Comparison of ENCODE assay signal across 13 cellular contexts in the genomic region with DNA sequence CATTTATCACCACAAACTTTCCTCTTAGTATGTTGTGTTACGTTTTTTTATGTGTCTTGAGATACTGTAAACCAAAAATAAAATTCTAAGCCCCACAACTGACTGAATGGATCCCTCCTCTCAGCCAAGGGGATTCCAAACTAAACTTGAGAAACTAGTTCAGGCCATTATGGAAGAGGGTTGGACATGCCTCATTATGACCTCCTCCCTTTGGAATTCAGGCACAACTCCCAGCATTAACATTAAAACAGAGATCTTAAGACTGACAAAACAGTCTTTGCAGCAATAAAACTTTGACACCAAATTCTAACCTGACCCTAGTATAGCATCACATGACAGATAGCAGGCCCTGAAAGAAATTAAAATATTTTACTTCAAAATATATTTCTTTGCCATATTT. TPM values are rescaled to one million over a fixed set of nuclear protein-coding genes. Genes with fewer than 3 reads are reported as not detected.
DNase-seq lines count a peak whose midpoint lies in the region; FAIRE-seq and TF ChIP-seq lines count a peak whose summit lies in the region.
"Had no signal": no experiment of that assay in that cellular context is flagged by ENCODE, and none has a peak within 500 bp of the region (broad histone marks: within the 10 kb centered on the region; RNA-seq: fewer than 3 reads in every experiment).

No MANE protein-coding gene starts in this region.

- no peak for TF ChIP-seq POLR2A in uterus (IDR thresholded peaks at IDR 0.05)

- H3K36me3 Mint-ChIP-seq in endodermal cell (ENCODE audit: low read depth), result peaks cover 2% of the 10 kb centered on the region
- H3K36me3 Mint-ChIP-seq: CD4-positive, alpha-beta memory T cell had no signal

- CTCF ChIA-PET in OCI-LY7 (lab: Charles Lee; ENCODE audit: unreplicated experiment), result no interaction called here

- H2AFZ ChIP-seq in OCI-LY7 (ENCODE audit: low read length), result no peak overlapping the region

- no peaks in the 10 kb centered on the region for H3K27me3 ChIP-seq in endodermal cell (ENCODE audit: control insufficient read depth, insufficient read depth, low read length, poor library complexity, severe bottlenecking)
- no peaks in the 10 kb centered on the region for H3K27me3 ChIP-seq in mesendoderm (ENCODE audit: insufficient read depth, low read length, poor library complexity)
- H3K27me3 ChIP-seq in uterus, result no peaks in the 10 kb centered on the region
- no peaks in the 10 kb centered on the region for H3K27me3 ChIP-seq in small intestine (ENCODE audit: control insufficient read depth in 2 of 2, insufficient read depth in 2 of 2, low read length in 2 of 2)
- H3K27me3 ChIP-seq: body of pancreas had no signal

- H2BK15ac ChIP-seq in mesendoderm (replicated peaks; ENCODE audit: low read depth), result no peak overlapping the region

- POLR2A ChIA-PET in OCI-LY7 (lab: Charles Lee), result interaction anchor here (0.7 kb wide), 1 partner anchor 158 kb away, joined by 4 read pairs; no protein-coding TSS in a partner anchor

- BruUV-seq in OCI-LY7 (replicated peaks; lab: Mats Ljungman, UMichigan), result no TSS peak

- peak overlapping the region; percentile 17 for H3K27ac ChIP-seq in endodermal cell (ENCODE audit: low read depth, low read length)
- H3K27ac ChIP-seq in mesendoderm (ENCODE audit: low read depth, low read length), result peak overlapping the region; percentile 31
- H3K27ac ChIP-seq in uterus, result peak overlapping the region; percentile 72 to 82
- no peak overlapping the region for H3K27ac ChIP-seq in small intestine (ENCODE audit: low read depth in 1 of 2, low read length in 1 of 2)
- H3K27ac ChIP-seq in OCI-LY7 (ENCODE audit: low read depth, low read length, poor library complexity, severe bottlenecking), result no peak overlapping the region
- H3K27ac ChIP-seq: body of pancreas had no signal

- no CpG with 5 or more reads among the region's 1 CpG for WGBS in endodermal cell (ENCODE audit: insufficient coverage in 1 of 2, insufficient read length in 1 of 2), 2 experiments
- no CpG with 5 or more reads among the region's 1 CpG for WGBS in mesendoderm (ENCODE audit: extremely low coverage, insufficient coverage, low lambda C conversion rate)
- 53 to 76% (median 56%) methylated on average over 1 of the region's 1 CpG for WGBS in small intestine, 3 donors

- peak; percentile 30 for DNase-seq in LNCaP clone FGC (ENCODE audit: low read depth)
- no peak for DNase-seq in endodermal cell
- peak; percentile 90 for DNase-seq in mesendoderm
- peak in 1 of 2 donors; percentile 49 for DNase-seq in uterus
- DNase-seq in small intestine, result no peak
- no peak for DNase-seq in OCI-LY7 (ENCODE audit: low spot score)
- no peak for DNase-seq in HTR-8/SVneo (ENCODE audit: insufficient read length, low spot score)
- DNase-seq in NCI-H1092 treated with DMSO at 0.1 percent for 48 hours (lab: John Stamatoyannopoulos, UW), result no peak
- DNase-seq: activated CD4-positive, alpha-beta T cell treated with anti-CD3 and anti-CD28 coated beads for 48 hours; body of pancreas; CD4-positive, alpha-beta memory T cell; OCI-M1; T-helper 1 cell had no signal

- H3K79me2 ChIP-seq in mesendoderm (ENCODE audit: control insufficient read depth, insufficient read depth, low read length), result no peaks in the 10 kb centered on the region
- H3K79me2 ChIP-seq in OCI-LY7 (ENCODE audit: insufficient read depth, low read depth, low read length), result no peaks in the 10 kb centered on the region

- no peak overlapping the region for H3K4ac ChIP-seq in mesendoderm (ENCODE audit: low read depth, low read length)

- no peak overlapping the region for H4K8ac ChIP-seq in mesendoderm (ENCODE audit: low read depth, low read length)

- no peak overlapping the region for H3K56ac ChIP-seq in mesendoderm (ENCODE audit: low read length)

- no peak overlapping the region for H3K4me3 ChIP-seq in LNCaP clone FGC (ENCODE audit: low read depth, low read length)
- H3K4me3 ChIP-seq in endodermal cell (ENCODE audit: low read length), result no peak overlapping the region
- no peak overlapping the region for H3K4me3 ChIP-seq in mesendoderm (ENCODE audit: low read length)
- no peak overlapping the region for H3K4me3 ChIP-seq in uterus
- H3K4me3 ChIP-seq in small intestine (ENCODE audit: low read depth in 1 of 2, low read length in 2 of 2), result no peak overlapping the region
- no peak overlapping the region for H3K4me3 ChIP-seq in OCI-LY7 (ENCODE audit: low read depth, low read length, poor library complexity, severe bottlenecking)
- H3K4me3 ChIP-seq: body of pancreas had no signal

- H3K4me2 ChIP-seq in mesendoderm (ENCODE audit: low read length) (no peak overlapping the region), OCI-LY7 (ENCODE audit: low read length) (no peak overlapping the region)

- no peak overlapping the region for H2BK5ac ChIP-seq in mesendoderm (ENCODE audit: low read length)

- H3K79me1 ChIP-seq in mesendoderm (ENCODE audit: low read length), result no peaks in the 10 kb centered on the region

- intact Hi-C loops in uterus (cut with DNase I; ENCODE audit: low total_unique reads) (no loop called here), OCI-LY7 (cut with micrococcal nuclease; ENCODE audit: unreplicated experiment) (no loop called here)

- TF ChIP-seq CTCF in LNCaP clone FGC (IDR thresholded peaks at IDR 0.05; ENCODE audit: control insufficient read depth, extremely low read depth, insufficient read depth) (no peak), endodermal cell (conservative IDR thresholded peaks at IDR 0.05) (no peak), uterus (IDR thresholded peaks at IDR 0.05) (no peak), OCI-LY7 (conservative IDR thresholded peaks at IDR 0.05; ENCODE audit: low read length) (no peak)

- FAIRE-seq in small intestine (lab: Jason Lieb, UNC) (no peak), HTR-8/SVneo (lab: Jason Lieb, UNC) (no peak)

- no peak overlapping the region for H3K23ac ChIP-seq in mesendoderm (ENCODE audit: low read length)

- H3K4me1 Mint-ChIP-seq in endodermal cell, result peaks cover 9% of the 10 kb centered on the region
- H3K4me1 Mint-ChIP-seq: CD4-positive, alpha-beta memory T cell had no signal

- H3K4me3 Mint-ChIP-seq in endodermal cell, result no peak overlapping the region
- H3K4me3 Mint-ChIP-seq: CD4-positive, alpha-beta memory T cell had no signal

- no peak overlapping the region for H4K5ac ChIP-seq in mesendoderm (ENCODE audit: low read length)

- no peaks in the 10 kb centered on the region for H3K27me3 Mint-ChIP-seq in endodermal cell (ENCODE audit: insufficient read depth)

- H3K36me3 ChIP-seq in endodermal cell (ENCODE audit: control insufficient read depth, insufficient read depth, low read length) (no peaks in the 10 kb centered on the region), mesendoderm (ENCODE audit: control insufficient read depth, insufficient read depth, low read length) (no peaks in the 10 kb centered on the region), uterus (no peaks in the 10 kb centered on the region), small intestine (ENCODE audit: control insufficient read depth in 2 of 2, insufficient read depth in 2 of 2, low read length in 2 of 2) (no peaks in the 10 kb centered on the region), OCI-LY7 (ENCODE audit: insufficient read depth, low read length) (no peaks in the 10 kb centered on the region)

- no peak overlapping the region for H2BK120ac ChIP-seq in mesendoderm (ENCODE audit: low read depth, low read length)

- H3K27ac Mint-ChIP-seq in endodermal cell, result peak overlapping the region; percentile 53
- H3K27ac Mint-ChIP-seq: CD4-positive, alpha-beta memory T cell had no signal

- no peak overlapping the region for H3K9ac ChIP-seq in endodermal cell (ENCODE audit: extremely low read depth, low read length, poor library complexity, severe bottlenecking)
- H3K9ac ChIP-seq in mesendoderm (ENCODE audit: low read length), result no peak overlapping the region

- H3K9me3 ChIP-seq in endodermal cell (ENCODE audit: control insufficient read depth, low read length) (peaks cover 10% of the 10 kb centered on the region), uterus (no peaks in the 10 kb centered on the region), small intestine (ENCODE audit: control insufficient read depth, low read depth) (no peaks in the 10 kb centered on the region), OCI-LY7 (ENCODE audit: low read length) (peaks cover 6% of the 10 kb centered on the region; the same call in 1 of the 2 replicates)
- H3K9me3 ChIP-seq: body of pancreas had no signal

- H3K9me2 ChIP-seq in OCI-LY7 (ENCODE audit: insufficient read depth, low read length), result no peaks in the 10 kb centered on the region

- H3K18ac ChIP-seq in mesendoderm (ENCODE audit: low read length), result no peak overlapping the region

- H3K4me1 ChIP-seq in endodermal cell (ENCODE audit: control insufficient read depth, insufficient read depth, low read length), result no peaks in the 10 kb centered on the region
- no peaks in the 10 kb centered on the region for H3K4me1 ChIP-seq in mesendoderm (ENCODE audit: control insufficient read depth, low read depth, low read length)
- H3K4me1 ChIP-seq in uterus, result peaks cover 0 to 7% of the 10 kb centered on the region in 2 donors
- no peaks in the 10 kb centered on the region for H3K4me1 ChIP-seq in small intestine (ENCODE audit: control insufficient read depth in 2 of 2, insufficient read depth in 1 of 2, low read depth in 1 of 2, low read length in 1 of 2)
- H3K4me1 ChIP-seq in OCI-LY7 (ENCODE audit: insufficient read depth, low read length, poor library complexity, severe bottlenecking), result no peaks in the 10 kb centered on the region
- H3K4me1 ChIP-seq: body of pancreas had no signal

- H2AK5ac ChIP-seq in mesendoderm (ENCODE audit: low read length), result no peak overlapping the region

- H3K9me3 Mint-ChIP-seq in endodermal cell, result peaks cover 13% of the 10 kb centered on the region
- H3K9me3 Mint-ChIP-seq: CD4-positive, alpha-beta memory T cell had no signal

- H4K20me1 ChIP-seq in OCI-LY7 (ENCODE audit: insufficient read depth, low read length), result no peaks in the 10 kb centered on the region

RNA-seq across cellular contexts. Expression of a gene that starts 51.1 kb away (rescaled TPM):
- total RNA-seq in endodermal cell (1 to 10 TPM; 2.5 to 3.1 TPM), uterus (10 to 100 TPM in 3 of 4 donors, 1 to 10 TPM in 1; 6.2 to 28.5 (median 18.4) TPM), OCI-LY7 (2022) (not detected in 2 replicates)
- polyA plus RNA-seq in endodermal cell (2013, experiment 1 of 2), result 3.1 TPM
- polyA plus RNA-seq in endodermal cell (2013, experiment 2 of 2), result 2.9 TPM
- polyA plus RNA-seq in mesendoderm (2013, experiment 1 of 2), result 4.6 TPM
- polyA plus RNA-seq in mesendoderm (2013, experiment 2 of 2), result 4.6 TPM
- polyA plus RNA-seq in small intestine, result under 1 TPM in 1 of 3 donors, not detected in 2; 0.43 TPM
- not detected in 2 replicates for total RNA-seq in OCI-LY7 (2014; rRNA removed; shearing (Covaris generic))
- total RNA-seq: body of pancreas had no signal
- polyA plus RNA-seq: CD4-positive, alpha-beta memory T cell had no signal

Comparison
In these comparisons a context has a peak if more than half of its experiments do, and no peak if none do; other contexts are left out.
1. DNase-seq: peak in LNCaP clone FGC (single experiment) and mesendoderm (single experiment); none in endodermal cell (single experiment), small intestine (single experiment), OCI-LY7 (single experiment), HTR-8/SVneo (single experiment) and NCI-H1092 treated with DMSO at 0.1 percent for 48 hours (single experiment).
2. H3K27ac ChIP-seq: peak in endodermal cell (single experiment), mesendoderm (single experiment) and uterus (2 of 2); none in small intestine (0 of 2) and OCI-LY7 (single experiment).